In the genomic region with DNA sequence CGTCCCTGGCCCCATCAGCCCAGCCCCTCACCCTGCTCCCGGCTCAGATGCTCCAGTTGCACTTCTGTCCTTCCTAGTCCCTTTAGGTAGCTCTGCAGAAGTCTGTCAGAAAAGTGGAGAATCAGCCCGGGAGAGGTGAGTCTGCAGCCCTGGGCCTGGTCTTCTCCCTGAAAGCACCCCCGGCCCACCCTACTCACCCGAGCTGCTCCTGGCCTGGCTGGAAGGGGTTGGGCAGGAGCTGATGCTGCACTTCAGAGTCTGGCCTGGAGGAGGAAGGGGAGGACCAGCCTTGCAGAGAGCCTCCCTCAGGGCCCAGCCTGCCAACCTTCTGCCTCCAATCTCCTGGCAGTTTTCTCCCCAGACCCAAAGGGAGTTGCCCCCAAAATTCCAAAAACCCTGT, we compare ENCODE assay signal across 23 cellular contexts. TPM values are rescaled to one million over a fixed set of nuclear protein-coding genes. Genes with fewer than 3 reads are reported as not detected.
A peak's percentile ranks its signal among the peaks of the same experiment; 100 is the strongest.
DNase-seq lines count a peak whose midpoint lies in the region; ATAC-seq, FAIRE-seq and TF ChIP-seq lines count a peak whose summit lies in the region.
"Had no signal": no experiment of that assay in that cellular context is flagged by ENCODE, and none has a peak within 500 bp of the region (broad histone marks: within the 10 kb centered on the region; RNA-seq: fewer than 3 reads in every experiment).

No MANE protein-coding gene starts in this region.

- H3K36me3 ChIP-seq in GM23338 (ENCODE audit: insufficient read depth) (no peaks in the 10 kb centered on the region), H1 (ENCODE audit: control insufficient read depth in 2 of 4, insufficient read depth in 4 of 4, low read length in 3 of 4) (no peaks in the 10 kb centered on the region), osteoblast (ENCODE audit: insufficient read depth, low read length) (no peaks in the 10 kb centered on the region)
- H3K36me3 ChIP-seq: BLaER1 had no signal

- H3K9me3 ChIP-seq in H1 (ENCODE audit: insufficient read depth in 2 of 2, low read depth in 1 of 2, low read length in 1 of 2) (no peaks in the 10 kb centered on the region), osteoblast (ENCODE audit: low read depth, low read length) (no peaks in the 10 kb centered on the region)
- H3K9me3 ChIP-seq: BLaER1 had no signal

- no peak overlapping the region for H2AK5ac ChIP-seq in H1 (ENCODE audit: low read depth, low read length)

- no peak overlapping the region for H3K27ac Mint-ChIP-seq in GM23338
- H3K27ac Mint-ChIP-seq: CD4-positive, alpha-beta T cell; H9 had no signal

- no peaks in the 10 kb centered on the region for H3K79me2 ChIP-seq in GM23338 (replicated peaks; ENCODE audit: insufficient read depth)
- H3K79me2 ChIP-seq in H1 (ENCODE audit: control insufficient read depth in 1 of 2, insufficient read depth in 2 of 2, low read length in 2 of 2) = no peaks in the 10 kb centered on the region
- no peaks in the 10 kb centered on the region for H3K79me2 ChIP-seq in osteoblast (ENCODE audit: insufficient read depth, low read length)

- H3F3A ChIP-seq in GM23338 (replicated peaks; ENCODE audit: low read depth) = no peaks in the 10 kb centered on the region

- H2BK120ac ChIP-seq in H1 (replicated peaks; ENCODE audit: low read depth, low read length) = no peak overlapping the region

- H4K91ac ChIP-seq in H1 (replicated peaks; ENCODE audit: insufficient read length, low read length) = no peak overlapping the region

- H3K27me3 Mint-ChIP-seq in GM23338 (ENCODE audit: insufficient read depth, low read depth, poor library complexity) = peaks cover 13% of the 10 kb centered on the region

- no peak for FAIRE-seq in H1 (lab: Jason Lieb, UNC)
- FAIRE-seq: G401.6, GM12878, HTR-8/SVneo had no signal

- H2BK5ac ChIP-seq in H1 (ENCODE audit: low read depth, low read length) = no peak overlapping the region

- H2BK12ac ChIP-seq in H1 (ENCODE audit: low read depth, low read length) = no peak overlapping the region

- H3K56ac ChIP-seq in H1 (replicated peaks; ENCODE audit: insufficient read length, low read depth, low read length) = no peak overlapping the region

- H3K9me2 ChIP-seq in GM23338 (ENCODE audit: insufficient read depth) = no peaks in the 10 kb centered on the region

- no peaks in the 10 kb centered on the region for H4K20me1 ChIP-seq in GM23338 (replicated peaks; ENCODE audit: insufficient read depth)
- no peaks in the 10 kb centered on the region for H4K20me1 ChIP-seq in H1 (replicated peaks in 1 of 2; ENCODE audit: control insufficient read depth in 1 of 2, insufficient read depth in 2 of 2, low read length in 2 of 2)
- no peaks in the 10 kb centered on the region for H4K20me1 ChIP-seq in osteoblast (ENCODE audit: insufficient read depth, low read length)
- H4K20me1 ChIP-seq: BLaER1 had no signal

- 0 out of 4 replicates have a peak, but pooled peaks of 1 of the 2 experiments have one; percentile 5 for TF ChIP-seq CTCF in GM23338 (conservative IDR thresholded peaks at IDR 0.05; ENCODE audit: low read depth in 2 of 2)
- no peak for TF ChIP-seq CTCF in H1 (IDR thresholded peaks at IDR 0.05; ENCODE audit: control extremely low read depth in 1 of 3, insufficient read depth in 1 of 3, low read depth in 1 of 3, low read length in 3 of 3)
- TF ChIP-seq CTCF in osteoblast (IDR thresholded peaks at IDR 0.05; ENCODE audit: extremely low read depth, low read depth, low read length) = no peak

- no peak for TF ChIP-seq EP300 in H1 (IDR thresholded peaks at IDR 0.05; ENCODE audit: borderline replicate concordance in 1 of 2, low read depth in 2 of 2, low read length in 2 of 2)

- TF ChIP-seq RAD21 in H1 (IDR thresholded peaks at IDR 0.05 in 1 of 2, conservative IDR thresholded peaks at IDR 0.05 in 1 of 2; ENCODE audit: low read depth in 2 of 2, low read length in 2 of 2) = peak in 1 of 2 experiments; percentile 29; a peak in 1 of 4 replicates

- no peaks in the 10 kb centered on the region; the same call in 2 of the 3 replicates for H3K36me3 Mint-ChIP-seq in GM23338 (ENCODE audit: low read depth)

- H2BK15ac ChIP-seq in H1 (ENCODE audit: low read length) = no peak overlapping the region

- no peak overlapping the region for H2BK20ac ChIP-seq in H1 (ENCODE audit: low read length)

- peak; percentile 33 for ATAC-seq in GM23338
- ATAC-seq: GM12878 had no signal

- no peak overlapping the region for H3K4ac ChIP-seq in H1 (replicated peaks; ENCODE audit: insufficient read length, low read depth, low read length)

- H3K4me1 ChIP-seq in GM23338 (ENCODE audit: insufficient read depth) (no peaks in the 10 kb centered on the region), H1 (replicated peaks in 1 of 4; ENCODE audit: control insufficient read depth in 3 of 4, insufficient read depth in 4 of 4, low read length in 3 of 4) (no peaks in the 10 kb centered on the region), osteoblast (ENCODE audit: insufficient read depth, low read length) (no peaks in the 10 kb centered on the region)

- no peak overlapping the region for H3K9ac ChIP-seq in H1 (replicated peaks in 1 of 4; ENCODE audit: extremely low read depth in 1 of 4, low read depth in 3 of 4, low read length in 3 of 4)
- H3K9ac ChIP-seq: BLaER1, KMS-11 had no signal

- H4K8ac ChIP-seq in H1 (ENCODE audit: extremely low read depth, insufficient read depth, low read length) = peak overlapping the region; percentile 18

- H3K4me3 ChIP-seq in GM23338 (no peak overlapping the region), H1 (ENCODE audit: extremely low read depth in 1 of 4, insufficient read depth in 2 of 4, low read depth in 3 of 4, low read length in 4 of 4) (no peak overlapping the region), osteoblast (ENCODE audit: insufficient read depth, low read length) (no peak overlapping the region)
- H3K4me3 ChIP-seq: BLaER1, GM12878 had no signal

- H3K4me2 ChIP-seq in GM23338 = no peak overlapping the region
- no peak overlapping the region for H3K4me2 ChIP-seq in H1 (ENCODE audit: insufficient read depth in 1 of 2, low read depth in 2 of 2, low read length in 2 of 2)
- no peak overlapping the region for H3K4me2 ChIP-seq in osteoblast (ENCODE audit: insufficient read depth, low read length)
- H3K4me2 ChIP-seq: BLaER1, KMS-11 had no signal

- no peaks in the 10 kb centered on the region for H3K9me3 Mint-ChIP-seq in GM23338
- H3K9me3 Mint-ChIP-seq: CD4-positive, alpha-beta T cell; H9 had no signal

- no peaks in the 10 kb centered on the region for H3K79me1 ChIP-seq in H1 (ENCODE audit: low read depth, low read length)

- H3K14ac ChIP-seq in H1 (ENCODE audit: insufficient read length) = no peak overlapping the region

- H3K27me3 ChIP-seq in GM23338 (ENCODE audit: insufficient read depth) (no peaks in the 10 kb centered on the region), H1 (replicated peaks in 1 of 4; ENCODE audit: control insufficient read depth in 3 of 4, extremely low read depth in 1 of 4, insufficient read depth in 3 of 4, low read length in 3 of 4) (no peaks in the 10 kb centered on the region; a peak in 1 of 7 replicates), osteoblast (ENCODE audit: insufficient read depth, low read length) (peaks cover 4% of the 10 kb centered on the region)
- H3K27me3 ChIP-seq: BLaER1 had no signal

- no peak for DNase-seq in GM23338 (ENCODE audit: low spot score)
- no peak for DNase-seq in H1 (ENCODE audit: low read depth in 1 of 2, low spot score in 2 of 2)
- DNase-seq in osteoblast (ENCODE audit: insufficient read length, low spot score, missing footprints) = peak; percentile 19
- no peak for DNase-seq in C1 segment of cervical spinal cord (lab: John Stamatoyannopoulos, UW)
- DNase-seq in HuH-7.5 (ENCODE audit: low spot score) = no peak
- DNase-seq: CD4-positive, alpha-beta T cell; H9; IMR-90; MM.1S; NCI-H1048; NCI-H1417; NCI-H1694 treated with DMSO at 0.1 percent for 48 hours; NCI-H2081; NCI-H2227 treated with DMSO at 0.1 percent for 48 hours; NCI-H526 treated with DMSO at 0.1 percent for 48 hours; RPMI8226; SHP77 treated with DMSO at 0.1 percent for 48 hours; T-helper 1 cell had no signal

- H3K27ac ChIP-seq in GM23338 (ENCODE audit: low read depth) = no peak overlapping the region
- H3K27ac ChIP-seq in H1 (ENCODE audit: low read depth, low read length) = no peak overlapping the region
- no peak overlapping the region for H3K27ac ChIP-seq in osteoblast (ENCODE audit: low read depth, low read length)
- H3K27ac ChIP-seq: BLaER1, KMS-11 had no signal

- WGBS in H1 (ENCODE audit: extremely low coverage in 1 of 2, insufficient coverage in 1 of 2, insufficient read length in 1 of 2, insufficient replicate concordance in 2 of 2, low coverage in 1 of 2, low lambda C conversion rate in 2 of 2, missing lambda C conversion rate in 1 of 2), 2 experiments = 88% methylated on average over 4 of the region's 5 CpGs; no CpG with 5 or more reads in 1 of the 2 experiments

- H4K5ac ChIP-seq in H1 (ENCODE audit: insufficient read length, low read depth, low read length) = no peak overlapping the region

- H3K23ac ChIP-seq in H1 (ENCODE audit: insufficient read length) = no peak overlapping the region

- no peak overlapping the region for H3K4me3 Mint-ChIP-seq in GM23338
- H3K4me3 Mint-ChIP-seq: CD4-positive, alpha-beta T cell; H9 had no signal

- no peak for TF ChIP-seq POLR2A in H1 (IDR thresholded peaks at IDR 0.05; ENCODE audit: control extremely low read depth in 1 of 2, low read depth in 2 of 2, low read length in 2 of 2)

- POLR2A ChIA-PET in H1 (lab: Charles Lee; ENCODE audit: partially characterized antibody) = interaction anchor here (0.8 to 1.7 kb wide), 7 partner anchors 9 to 254 kb away, joined by 3 to 5 read pairs (median 3); a partner anchor contains a TSS

- H2AFZ ChIP-seq in GM23338 (no peak overlapping the region), H1 (ENCODE audit: low read length) (no peak overlapping the region), osteoblast (ENCODE audit: low read length) (no peak overlapping the region)

- H3K23me2 ChIP-seq in H1 (ENCODE audit: low read depth, low read length) = no peaks in the 10 kb centered on the region

- CTCF ChIA-PET in H1 (lab: Charles Lee; ENCODE audit: partially characterized antibody) = interaction anchor here (0.9 to 12.7 kb wide), 14 partner anchors 9 to 198 kb away, joined by 3 to 120 read pairs (median 6); a partner anchor contains a TSS

- no peak overlapping the region for H3K18ac ChIP-seq in H1 (ENCODE audit: extremely low read depth, low read length)

- H3K4me1 Mint-ChIP-seq in GM23338 = peaks cover 3% of the 10 kb centered on the region; the same call in 1 of the 3 replicates

RNA-seq across cellular contexts. Expression of a gene that starts 15.8 kb away (rescaled TPM):
- 8.8 and 9.7 TPM in 2 replicates for total RNA-seq in GM23338 (2014; rRNA removed; shearing (Covaris generic))
- polyA plus RNA-seq in GM23338 (2016; fragmentation: Nextera tagmentation; extraction: Ambion mirVana) (8.4 and 9.7 TPM in 2 replicates), H1 (2011; rRNA removed) (11.0 and 14.5 TPM in 2 replicates)
- 17.7 and 20.5 TPM in 2 replicates for total RNA-seq in H1 (2021; fragmentation: NEBNext Ultra II Directional; extraction: Animal tissue kit (Norgen Biotek cat#: 25700))
- 10.0 TPM for polyA plus RNA-seq in H1 (2011; cell fraction: cytosol; rRNA removed)
- 17.9 TPM for polyA plus RNA-seq in H1 (2011; cell fraction: nucleus; rRNA removed)
- polyA plus RNA-seq in H1 (2012, experiment 1 of 2) = 15.1 to 19.4 TPM (median 16.9 TPM) in 4 replicates
- polyA plus RNA-seq in H1 (2012, experiment 2 of 2) = 12.6 TPM
- polyA plus RNA-seq in H1 (2013, experiment 1 of 2) = 7.6 TPM
- 7.1 TPM for polyA plus RNA-seq in H1 (2013, experiment 2 of 2)
- 6.8 and 9.2 TPM in 2 replicates for polyA minus RNA-seq in H1 (2011; rRNA and poly(A)+ RNA removed)
- polyA minus RNA-seq in H1 (2011; cell fraction: cytosol; rRNA and poly(A)+ RNA removed) = 2.9 TPM
- 3.9 TPM for polyA minus RNA-seq in H1 (2011; cell fraction: nucleus; rRNA and poly(A)+ RNA removed)
- 0.29 and 0.36 TPM in 2 replicates for total RNA-seq in osteoblast

RNA-seq across cellular contexts. Expression of a gene that starts 16.6 kb away (rescaled TPM):
- total RNA-seq in GM23338 (2014; rRNA removed; shearing (Covaris generic)) = 2.3 and 4.1 TPM in 2 replicates
- polyA plus RNA-seq in GM23338 (2016; fragmentation: Nextera tagmentation; extraction: Ambion mirVana) = 3.5 and 4.5 TPM in 2 replicates
- 3.4 and 3.5 TPM in 2 replicates for total RNA-seq in H1 (2021; fragmentation: NEBNext Ultra II Directional; extraction: Animal tissue kit (Norgen Biotek cat#: 25700))
- 2.5 and 3.7 TPM in 2 replicates for polyA plus RNA-seq in H1 (2011; rRNA removed)
- 3.6 TPM for polyA plus RNA-seq in H1 (2011; cell fraction: cytosol; rRNA removed)
- 4.3 TPM for polyA plus RNA-seq in H1 (2011; cell fraction: nucleus; rRNA removed)
- 2.3 to 4.1 TPM (median 3.1 TPM) in 4 replicates for polyA plus RNA-seq in H1 (2012, experiment 1 of 2)
- polyA plus RNA-seq in H1 (2012, experiment 2 of 2) = 1.6 TPM
- 6.9 TPM for polyA plus RNA-seq in H1 (2013, experiment 1 of 2)
- 7.4 TPM for polyA plus RNA-seq in H1 (2013, experiment 2 of 2)
- polyA minus RNA-seq in H1 (2011; rRNA and poly(A)+ RNA removed) = 2.1 and 2.7 TPM in 2 replicates
- polyA minus RNA-seq in H1 (2011; cell fraction: cytosol; rRNA and poly(A)+ RNA removed) = 2.7 TPM
- 1.00 TPM for polyA minus RNA-seq in H1 (2011; cell fraction: nucleus; rRNA and poly(A)+ RNA removed)
- total RNA-seq in osteoblast = 6.8 and 14.5 TPM in 2 replicates
- total RNA-seq: CD4-positive, alpha-beta T cell; GM12878 had no signal

RNA-seq across cellular contexts. Expression of a gene that starts 21.3 kb away (rescaled TPM):
- 0.19 and 0.38 TPM in 2 replicates for total RNA-seq in GM23338 (2014; rRNA removed; shearing (Covaris generic))
- 0.55 and 0.66 TPM in 2 replicates for polyA plus RNA-seq in GM23338 (2016; fragmentation: Nextera tagmentation; extraction: Ambion mirVana)
- total RNA-seq in H1 (2021; fragmentation: NEBNext Ultra II Directional; extraction: Animal tissue kit (Norgen Biotek cat#: 25700)) = 0.20 and 0.50 TPM in 2 replicates
- 0.88 and 1.1 TPM in 2 replicates for polyA plus RNA-seq in H1 (2011; rRNA removed)
- polyA plus RNA-seq in H1 (2011; cell fraction: cytosol; rRNA removed) = 0.70 TPM
- 0.94 TPM for polyA plus RNA-seq in H1 (2011; cell fraction: nucleus; rRNA removed)
- 0.35 to 0.93 TPM (median 0.38 TPM) in 4 replicates for polyA plus RNA-seq in H1 (2012, experiment 1 of 2)
- not detected for polyA plus RNA-seq in H1 (2012, experiment 2 of 2)
- 0.26 TPM for polyA plus RNA-seq in H1 (2013, experiment 1 of 2)
- polyA plus RNA-seq in H1 (2013, experiment 2 of 2) = 0.15 TPM
- polyA minus RNA-seq in H1 (2011; rRNA and poly(A)+ RNA removed) = 0.28 and 0.78 TPM in 2 replicates
- not detected for polyA minus RNA-seq in H1 (2011; cell fraction: cytosol; rRNA and poly(A)+ RNA removed)
- 0.80 TPM for polyA minus RNA-seq in H1 (2011; cell fraction: nucleus; rRNA and poly(A)+ RNA removed)
- total RNA-seq in osteoblast = under 0.01 TPM in 2 replicates
- total RNA-seq: IMR-90 had no signal

RNA-seq across cellular contexts. Expression of a gene that starts 23.9 kb away (rescaled TPM):
- total RNA-seq in GM23338 (2014; rRNA removed; shearing (Covaris generic)) = 4.8 and 15.4 TPM in 2 replicates
- 3.2 and 4.5 TPM in 2 replicates for polyA plus RNA-seq in GM23338 (2016; fragmentation: Nextera tagmentation; extraction: Ambion mirVana)
- 2.9 and 3.0 TPM in 2 replicates for total RNA-seq in H1 (2021; fragmentation: NEBNext Ultra II Directional; extraction: Animal tissue kit (Norgen Biotek cat#: 25700))
- 1.9 and 3.1 TPM in 2 replicates for polyA plus RNA-seq in H1 (2011; rRNA removed)
- polyA plus RNA-seq in H1 (2011; cell fraction: cytosol; rRNA removed) = 2.0 TPM
- 2.9 TPM for polyA plus RNA-seq in H1 (2011; cell fraction: nucleus; rRNA removed)
- polyA plus RNA-seq in H1 (2012, experiment 1 of 2) = 0.61 to 2.3 TPM (median 1.8 TPM) in 4 replicates
- polyA plus RNA-seq in H1 (2012, experiment 2 of 2) = 1.1 TPM
- polyA plus RNA-seq in H1 (2013, experiment 1 of 2) = 3.0 TPM
- polyA plus RNA-seq in H1 (2013, experiment 2 of 2) = 2.4 TPM
- polyA minus RNA-seq in H1 (2011; rRNA and poly(A)+ RNA removed) = 0.28 and 0.66 TPM in 2 replicates
- 1.9 TPM for polyA minus RNA-seq in H1 (2011; cell fraction: cytosol; rRNA and poly(A)+ RNA removed)
- polyA minus RNA-seq in H1 (2011; cell fraction: nucleus; rRNA and poly(A)+ RNA removed) = 1.8 TPM
- total RNA-seq in osteoblast = 137 and 138 TPM in 2 replicates

RNA-seq across cellular contexts. Expression of a gene that starts 30.9 kb away (rescaled TPM):
- 155 and 226 TPM in 2 replicates for total RNA-seq in GM23338 (2014; rRNA removed; shearing (Covaris generic))
- 568 and 617 TPM in 2 replicates for polyA plus RNA-seq in GM23338 (2016; fragmentation: Nextera tagmentation; extraction: Ambion mirVana)
- 212 and 225 TPM in 2 replicates for total RNA-seq in H1 (2021; fragmentation: NEBNext Ultra II Directional; extraction: Animal tissue kit (Norgen Biotek cat#: 25700))
- 865 and 906 TPM in 2 replicates for polyA plus RNA-seq in H1 (2011; rRNA removed)
- 368 TPM for polyA plus RNA-seq in H1 (2011; cell fraction: cytosol; rRNA removed)
- polyA plus RNA-seq in H1 (2011; cell fraction: nucleus; rRNA removed) = 358 TPM
- 242 to 359 TPM (median 313 TPM) in 4 replicates for polyA plus RNA-seq in H1 (2012, experiment 1 of 2)
- 550 TPM for polyA plus RNA-seq in H1 (2012, experiment 2 of 2)
- polyA plus RNA-seq in H1 (2013, experiment 1 of 2) = 754 TPM
- 766 TPM for polyA plus RNA-seq in H1 (2013, experiment 2 of 2)
- 164 and 185 TPM in 2 replicates for polyA minus RNA-seq in H1 (2011; rRNA and poly(A)+ RNA removed)
- polyA minus RNA-seq in H1 (2011; cell fraction: cytosol; rRNA and poly(A)+ RNA removed) = 376 TPM
- polyA minus RNA-seq in H1 (2011; cell fraction: nucleus; rRNA and poly(A)+ RNA removed) = 147 TPM
- 202 and 235 TPM in 2 replicates for total RNA-seq in osteoblast
